ENCODE assay signal across 24 cellular contexts in genomic region chr7:101832681-101833375, GRCh38. TPM values are rescaled to one million over a fixed set of nuclear protein-coding genes. Genes with fewer than 3 reads are reported as not detected.
DNase-seq lines count a peak whose midpoint lies in the region; ATAC-seq and TF ChIP-seq lines count a peak whose summit lies in the region.
"Had no signal": no experiment of that assay in that cellular context is flagged by ENCODE, and none has a peak within 500 bp of the region (broad histone marks: within the 10 kb centered on the region; RNA-seq: fewer than 3 reads in every experiment).

No MANE protein-coding gene starts in this region.

- H3K9me3 Mint-ChIP-seq in central memory CD8-positive, alpha-beta T cell = no peaks in the 10 kb centered on the region
- no peaks in the 10 kb centered on the region for H3K9me3 Mint-ChIP-seq in memory B cell
- peaks cover 3% of the 10 kb centered on the region for H3K9me3 Mint-ChIP-seq in stimulated activated memory B cell treated with anti-CD40 and anti-IgM and Interleukin-4, amounts not matched to agents 10 μg/mL and 1 μg/mL and 100 μg/mL, for 72 hours
- H3K9me3 Mint-ChIP-seq: activated B cell treated with CpG ODN at 0.5 μM for 24 hours; activated naive CD4-positive, alpha-beta T cell treated with anti-CD3 and anti-CD28 coated beads, Interleukin-2, amount 10 ng/mL, durations not matched to agents 7 days and 5 days; effector memory CD8-positive, alpha-beta T cell had no signal

- peaks cover 8% of the 10 kb centered on the region for H3K36me3 Mint-ChIP-seq in central memory CD8-positive, alpha-beta T cell (ENCODE audit: insufficient read depth)
- peaks cover 4% of the 10 kb centered on the region for H3K36me3 Mint-ChIP-seq in memory B cell
- H3K36me3 Mint-ChIP-seq in stimulated activated memory B cell treated with anti-CD40 and anti-IgM and Interleukin-4, amounts not matched to agents 10 μg/mL and 1 μg/mL and 100 μg/mL, for 72 hours = peaks cover 19% of the 10 kb centered on the region
- H3K36me3 Mint-ChIP-seq: activated naive CD4-positive, alpha-beta T cell treated with anti-CD3 and anti-CD28 coated beads, Interleukin-2, amount 10 ng/mL, durations not matched to agents 7 days and 5 days had no signal

- no peak overlapping the region for H3K4me3 Mint-ChIP-seq in central memory CD8-positive, alpha-beta T cell
- no peak overlapping the region for H3K4me3 Mint-ChIP-seq in memory B cell
- H3K4me3 Mint-ChIP-seq in stimulated activated memory B cell treated with anti-CD40 and anti-IgM and Interleukin-4, amounts not matched to agents 10 μg/mL and 1 μg/mL and 100 μg/mL, for 72 hours = no peak overlapping the region
- H3K4me3 Mint-ChIP-seq: activated B cell treated with CpG ODN at 0.5 μM for 24 hours; activated naive CD4-positive, alpha-beta T cell treated with anti-CD3 and anti-CD28 coated beads, Interleukin-2, amount 10 ng/mL, durations not matched to agents 7 days and 5 days; effector memory CD8-positive, alpha-beta T cell had no signal

- H3K79me2 ChIP-seq in Karpas-422 (ENCODE audit: low read length) = peaks cover 99% of the 10 kb centered on the region

- H3K4me1 Mint-ChIP-seq in central memory CD8-positive, alpha-beta T cell = peaks cover 23% of the 10 kb centered on the region
- H3K4me1 Mint-ChIP-seq in memory B cell = peaks cover 25% of the 10 kb centered on the region
- peaks cover 43% of the 10 kb centered on the region for H3K4me1 Mint-ChIP-seq in stimulated activated memory B cell treated with anti-CD40 and anti-IgM and Interleukin-4, amounts not matched to agents 10 μg/mL and 1 μg/mL and 100 μg/mL, for 72 hours
- H3K4me1 Mint-ChIP-seq: activated naive CD4-positive, alpha-beta T cell treated with anti-CD3 and anti-CD28 coated beads, Interleukin-2, amount 10 ng/mL, durations not matched to agents 7 days and 5 days had no signal

- no peak overlapping the region for H2AFZ ChIP-seq in Karpas-422 (ENCODE audit: low read length)

- peak overlapping the region; percentile 67 for H3K4me2 ChIP-seq in Karpas-422 (ENCODE audit: low read depth, low read length, poor library complexity, severe bottlenecking)
- H3K4me2 ChIP-seq: BLaER1 treated with 17β-estradiol and CSF1 and Interleukin-3, amounts not matched to agents 10 nM and 100 nM had no signal

- H3K9me2 ChIP-seq in Karpas-422 (replicated peaks; ENCODE audit: insufficient read depth, low read length) = no peaks in the 10 kb centered on the region

- no peaks in the 10 kb centered on the region for H3K27me3 ChIP-seq in Karpas-422 (ENCODE audit: low read length)
- H3K27me3 ChIP-seq: BLaER1 treated with 17β-estradiol and CSF1 and Interleukin-3, amounts not matched to agents 10 nM and 100 nM; breast epithelium; colonic mucosa; esophagus muscularis mucosa; upper lobe of left lung had no signal

- H3K9me3 ChIP-seq in Karpas-422 (ENCODE audit: low read length) = no peaks in the 10 kb centered on the region
- H3K9me3 ChIP-seq: breast epithelium, colonic mucosa, esophagus muscularis mucosa, upper lobe of left lung had no signal

- no peak for ATAC-seq in central memory CD8-positive, alpha-beta T cell (replicated peaks; ENCODE audit: extremely low read depth, poor library complexity, severe bottlenecking)
- no peak for ATAC-seq in memory B cell (ENCODE audit: low read depth)
- no peak for ATAC-seq in stimulated activated memory B cell treated with anti-CD40 and anti-IgM and Interleukin-4, amounts not matched to agents 10 μg/mL and 1 μg/mL and 100 μg/mL, for 72 hours
- ATAC-seq: effector memory CD8-positive, alpha-beta T cell; left colon had no signal

- DNase-seq in Karpas-422 (no peak), memory B cell (ENCODE audit: low spot score in 2 of 2) (no peak), glomerular visceral epithelial cell (ENCODE audit: extremely low spot score) (no peak), foreskin fibroblast (no peak), GM13977 (ENCODE audit: low spot score) (no peak)
- no peak for DNase-seq in central memory CD8-positive, alpha-beta T cell (ENCODE audit: low spot score in 2 of 2)
- DNase-seq: activated B cell treated with CpG ODN at 0.5 μM for 24 hours; activated naive CD4-positive, alpha-beta T cell treated with anti-CD3 and anti-CD28 coated beads, Interleukin-2, amount 10 ng/mL, durations not matched to agents 7 days and 5 days; amygdala; colonic mucosa; DMS79 treated with DMSO at 0.1 percent for 48 hours; effector memory CD8-positive, alpha-beta T cell; IMR-90; left colon; mesendoderm; NCI-H1092 treated with DMSO at 0.1 percent for 48 hours; NCI-H2029; NCI-H526; stimulated activated CD4-positive, alpha-beta T cell treated with anti-CD3 and anti-CD28 coated beads, Interleukin-2, amount 100 ng/mL, for 24 hours had no signal

- peak overlapping the region; percentile 49 for H3K27ac Mint-ChIP-seq in central memory CD8-positive, alpha-beta T cell (ENCODE audit: low read depth)
- peak overlapping the region; percentile 28 for H3K27ac Mint-ChIP-seq in memory B cell
- H3K27ac Mint-ChIP-seq in stimulated activated memory B cell treated with anti-CD40 and anti-IgM and Interleukin-4, amounts not matched to agents 10 μg/mL and 1 μg/mL and 100 μg/mL, for 72 hours = peak overlapping the region; percentile 49
- H3K27ac Mint-ChIP-seq: activated B cell treated with CpG ODN at 0.5 μM for 24 hours; activated naive CD4-positive, alpha-beta T cell treated with anti-CD3 and anti-CD28 coated beads, Interleukin-2, amount 10 ng/mL, durations not matched to agents 7 days and 5 days had no signal

- peaks cover 17% of the 10 kb centered on the region; the same call in 1 of the 2 replicates for H4K20me1 ChIP-seq in Karpas-422 (ENCODE audit: insufficient read depth, low read depth, low read length)

- 0 out of 2 replicates have a peak overlapping the region, but pooled peaks have one; percentile 51 for H3K9ac ChIP-seq in Karpas-422 (ENCODE audit: low read length)
- H3K9ac ChIP-seq: BLaER1 treated with 17β-estradiol and CSF1 and Interleukin-3, amounts not matched to agents 10 nM and 100 nM had no signal

- in situ Hi-C loops in GM13977 (cut with MboI; ENCODE audit: low pct_unique_long_range_greater_than_20kb, low sequenced_read_pairs, unreplicated experiment) = no loop called here

- H3K27me3 Mint-ChIP-seq in central memory CD8-positive, alpha-beta T cell = no peaks in the 10 kb centered on the region
- H3K27me3 Mint-ChIP-seq in memory B cell = no peaks in the 10 kb centered on the region
- no peaks in the 10 kb centered on the region for H3K27me3 Mint-ChIP-seq in stimulated activated memory B cell treated with anti-CD40 and anti-IgM and Interleukin-4, amounts not matched to agents 10 μg/mL and 1 μg/mL and 100 μg/mL, for 72 hours
- H3K27me3 Mint-ChIP-seq: activated B cell treated with CpG ODN at 0.5 μM for 24 hours; activated naive CD4-positive, alpha-beta T cell treated with anti-CD3 and anti-CD28 coated beads, Interleukin-2, amount 10 ng/mL, durations not matched to agents 7 days and 5 days; effector memory CD8-positive, alpha-beta T cell had no signal

- H3K36me3 ChIP-seq in Karpas-422 (ENCODE audit: insufficient read depth, low read length) = peaks cover 17% of the 10 kb centered on the region; the same call in 1 of the 2 replicates
- H3K36me3 ChIP-seq: breast epithelium, colonic mucosa had no signal

- peak overlapping the region; percentile 91 for H3K27ac ChIP-seq in Karpas-422 (ENCODE audit: low read length)
- H3K27ac ChIP-seq: BLaER1 treated with 17β-estradiol and CSF1 and Interleukin-3, amounts not matched to agents 10 nM and 100 nM; breast epithelium; colonic mucosa; esophagus muscularis mucosa; upper lobe of left lung had no signal

- no peak overlapping the region for H3K4me3 ChIP-seq in Karpas-422 (ENCODE audit: low read length)
- H3K4me3 ChIP-seq in foreskin fibroblast (ENCODE audit: low read depth in 1 of 2, low read length in 2 of 2) = no peak overlapping the region
- H3K4me3 ChIP-seq: BLaER1 treated with 17β-estradiol and CSF1 and Interleukin-3, amounts not matched to agents 10 nM and 100 nM; breast epithelium; colonic mucosa; esophagus muscularis mucosa; upper lobe of left lung had no signal

- TF ChIP-seq CTCF in foreskin fibroblast (IDR thresholded peaks at IDR 0.05; ENCODE audit: low read depth, low read length) = no peak
- no peak for TF ChIP-seq CTCF in GM13977 (IDR thresholded peaks at IDR 0.05; ENCODE audit: extremely low read depth, insufficient read depth, missing control alignments)

- peaks cover 63% of the 10 kb centered on the region for H3K4me1 ChIP-seq in Karpas-422 (ENCODE audit: low read length)
- H3K4me1 ChIP-seq: breast epithelium, colonic mucosa, upper lobe of left lung had no signal

RNA-seq across cellular contexts. Expression of gene CUX1, which starts 15.4 kb away (rescaled TPM):
- total RNA-seq in Karpas-422 (2014; rRNA removed; shearing (Covaris generic); ENCODE audit: low replicate concordance) = 92.4 and 109 TPM in 2 replicates
